Comparison of ENCODE assay signal across 13 cellular contexts in the genomic region with DNA sequence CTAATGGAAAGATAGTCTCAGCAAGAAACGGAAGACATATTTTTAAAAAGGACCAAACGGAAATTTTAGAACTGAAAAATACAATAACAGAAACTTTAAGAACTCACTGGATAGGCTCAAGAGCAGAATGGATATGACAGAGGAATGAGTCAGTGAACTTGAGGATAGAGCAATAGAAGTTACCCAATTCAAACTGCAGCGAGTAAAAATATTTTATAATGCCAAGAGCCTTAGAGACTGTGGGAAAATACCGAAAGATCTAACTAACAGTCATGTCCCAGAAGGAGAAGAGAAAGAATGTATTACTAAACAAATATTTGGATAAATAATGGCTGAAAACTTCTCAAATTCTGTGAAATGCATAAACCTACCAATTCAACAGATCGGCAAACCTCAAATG. TPM values are rescaled to one million over a fixed set of nuclear protein-coding genes. Genes with fewer than 3 reads are reported as not detected.
DNase-seq lines count a peak whose midpoint lies in the region; ATAC-seq and TF ChIP-seq lines count a peak whose summit lies in the region.
"Had no signal": no experiment of that assay in that cellular context is flagged by ENCODE, and none has a peak within 500 bp of the region (broad histone marks: within the 10 kb centered on the region; RNA-seq: fewer than 3 reads in every experiment).

No MANE protein-coding gene starts in this region.

- DNase-seq in ELR (ENCODE audit: low read depth) (peak; percentile 95), RPMI7951 (ENCODE audit: low read depth) (peak; percentile 16), fibroblast of villous mesenchyme (ENCODE audit: low read depth) (peak; percentile 93), smooth muscle cell (lab: John Stamatoyannopoulos, UW; ENCODE audit: unreplicated experiment) (no peak), NCI-H2171 (lab: John Stamatoyannopoulos, UW) (no peak)
- DNase-seq in stimulated activated CD4-positive, alpha-beta T cell treated with anti-CD3 and anti-CD28 coated beads, Interleukin-2, amount 100 ng/mL, for 48 hours: no peak
- DNase-seq: activated naive CD8-positive, alpha-beta T cell treated with anti-CD3 and anti-CD28 coated beads for 36 hours; Caco-2; naive B cell; NCI-H1105 treated with DMSO at 0.1 percent for 48 hours had no signal

- H3K27ac ChIP-seq in smooth muscle cell (ENCODE audit: low read depth): peak overlapping the region; percentile 9

- H2AFZ ChIP-seq in smooth muscle cell (ENCODE audit: low read depth): no peak overlapping the region

- 69% methylated on average over 5 of the region's 5 CpGs for WGBS in smooth muscle cell (ENCODE audit: low lambda C conversion rate)

- no peaks in the 10 kb centered on the region for H4K20me1 ChIP-seq in smooth muscle cell (ENCODE audit: low read depth)

- H3K4me2 ChIP-seq in smooth muscle cell: no peak overlapping the region

- ATAC-seq in HG03460 (IDR thresholded peaks at IDR 0.05; ENCODE audit: unreplicated experiment) (no peak), GM19397 (IDR thresholded peaks at IDR 0.05; ENCODE audit: unreplicated experiment) (no peak)

- H3K4me1 ChIP-seq in smooth muscle cell (ENCODE audit: low read depth): no peaks in the 10 kb centered on the region
- H3K4me1 ChIP-seq: Caco-2 had no signal

- no peak for TF ChIP-seq CTCF in fibroblast of villous mesenchyme (IDR thresholded peaks at IDR 0.05; ENCODE audit: insufficient read depth, low read depth, low read length)
- TF ChIP-seq CTCF in smooth muscle cell (IDR thresholded peaks at IDR 0.05; ENCODE audit: borderline replicate concordance, insufficient read depth, poor library complexity, severe bottlenecking): no peak

- H3F3A ChIP-seq in smooth muscle cell (ENCODE audit: low read depth): no peaks in the 10 kb centered on the region

- peaks cover 4% of the 10 kb centered on the region for H3K9me3 ChIP-seq in smooth muscle cell (replicated peaks; ENCODE audit: low read depth)

- no peak overlapping the region for H3K9ac ChIP-seq in smooth muscle cell (ENCODE audit: low read depth)

- H3K27me3 ChIP-seq in smooth muscle cell (ENCODE audit: low read depth): no peaks in the 10 kb centered on the region

- H3K79me2 ChIP-seq in smooth muscle cell (ENCODE audit: low read depth): no peaks in the 10 kb centered on the region

- no peaks in the 10 kb centered on the region for H3K36me3 ChIP-seq in smooth muscle cell (ENCODE audit: low read depth)

- H3K4me3 ChIP-seq in fibroblast of villous mesenchyme (ENCODE audit: low read depth, low read length) (no peak overlapping the region), smooth muscle cell (no peak overlapping the region)

RNA-seq across cellular contexts. Expression of gene ADAMTS2, which starts 40.8 kb away (rescaled TPM):
- 0.49 and 0.60 TPM in 2 replicates for total RNA-seq in RPMI7951 (2014; rRNA removed; shearing (Covaris generic))
- total RNA-seq in fibroblast of villous mesenchyme: 30.2 and 44.5 TPM in 2 replicates
- total RNA-seq in smooth muscle cell: 22.8 and 32.0 TPM in 2 replicates
- polyA plus RNA-seq in smooth muscle cell: 25.3 and 37.5 TPM in 2 replicates
- total RNA-seq: activated naive CD8-positive, alpha-beta T cell treated with anti-CD3 and anti-CD28 coated beads for 36 hours; dermis microvascular lymphatic vessel endothelial cell had no signal

Comparison
In these comparisons a context has a peak if more than half of its experiments do, and no peak if none do; other contexts are left out.
1. DNase-seq: peak in ELR (single experiment), RPMI7951 (single experiment) and fibroblast of villous mesenchyme (single experiment); none in smooth muscle cell (single experiment), stimulated activated CD4-positive, alpha-beta T cell treated with anti-CD3 and anti-CD28 coated beads, Interleukin-2, amount 100 ng/mL, for 48 hours (0 of 2) and NCI-H2171 (single experiment).
2. RNA of gene ADAMTS2, which starts 40.8 kb away (total RNA-seq): 30.2 to 44.5 TPM in fibroblast of villous mesenchyme and 22.8 to 32.0 TPM in smooth muscle cell; 0.49 to 0.60 TPM in RPMI7951; every median in the first group is over 10 times any median in the second.